In the genomic region with DNA sequence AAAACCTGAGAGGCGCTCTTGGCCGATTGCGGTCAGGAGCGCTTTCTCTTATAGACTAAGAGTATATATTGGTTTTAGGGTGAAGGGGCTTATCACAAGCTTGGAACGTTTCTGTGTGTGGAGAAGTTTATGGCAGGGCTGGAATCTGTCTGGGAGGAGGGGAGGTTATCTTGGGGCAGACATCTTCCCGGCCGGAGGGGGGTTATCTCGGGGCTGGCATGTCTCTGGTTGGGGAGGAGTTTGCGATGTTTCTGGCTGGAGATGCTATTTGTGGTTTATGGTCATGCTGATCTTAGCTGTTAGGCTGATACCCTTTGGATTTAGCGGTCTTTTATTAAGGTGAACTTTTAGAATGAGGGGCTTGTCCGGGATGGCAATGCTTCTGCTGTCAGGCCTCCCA, we compare ENCODE assay signal across 1 cellular context.
TF ChIP-seq lines count a peak whose summit lies in the region.

No MANE protein-coding gene starts in this region.

TF ChIP-seq in SK-N-SH, 30 proteins besides CTCF, POLR2A, EP300 and RAD21:
- TF ChIP-seq, protein P1, sequence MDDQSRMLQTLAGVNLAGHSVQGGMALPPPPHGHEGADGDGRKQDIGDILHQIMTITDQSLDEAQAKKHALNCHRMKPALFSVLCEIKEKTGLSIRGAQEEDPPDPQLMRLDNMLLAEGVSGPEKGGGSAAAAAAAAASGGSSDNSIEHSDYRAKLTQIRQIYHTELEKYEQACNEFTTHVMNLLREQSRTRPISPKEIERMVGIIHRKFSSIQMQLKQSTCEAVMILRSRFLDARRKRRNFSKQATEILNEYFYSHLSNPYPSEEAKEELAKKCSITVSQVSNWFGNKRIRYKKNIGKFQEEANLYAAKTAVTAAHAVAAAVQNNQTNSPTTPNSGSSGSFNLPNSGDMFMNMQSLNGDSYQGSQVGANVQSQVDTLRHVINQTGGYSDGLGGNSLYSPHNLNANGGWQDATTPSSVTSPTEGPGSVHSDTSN (IDR thresholded peaks at IDR 0.05), result no peak
- no peak for TF ChIP-seq RCOR1 (IDR thresholded peaks at IDR 0.05; ENCODE audit: low read length)
- no peak for TF ChIP-seq MXI1 (IDR thresholded peaks at IDR 0.05; ENCODE audit: low read depth, low read length)
- no peak for TF ChIP-seq RFX5 (IDR thresholded peaks at IDR 0.05; ENCODE audit: low read length)
- TF ChIP-seq GABPA (IDR thresholded peaks at IDR 0.05; ENCODE audit: low read depth), result no peak
- TF ChIP-seq, protein P2, sequence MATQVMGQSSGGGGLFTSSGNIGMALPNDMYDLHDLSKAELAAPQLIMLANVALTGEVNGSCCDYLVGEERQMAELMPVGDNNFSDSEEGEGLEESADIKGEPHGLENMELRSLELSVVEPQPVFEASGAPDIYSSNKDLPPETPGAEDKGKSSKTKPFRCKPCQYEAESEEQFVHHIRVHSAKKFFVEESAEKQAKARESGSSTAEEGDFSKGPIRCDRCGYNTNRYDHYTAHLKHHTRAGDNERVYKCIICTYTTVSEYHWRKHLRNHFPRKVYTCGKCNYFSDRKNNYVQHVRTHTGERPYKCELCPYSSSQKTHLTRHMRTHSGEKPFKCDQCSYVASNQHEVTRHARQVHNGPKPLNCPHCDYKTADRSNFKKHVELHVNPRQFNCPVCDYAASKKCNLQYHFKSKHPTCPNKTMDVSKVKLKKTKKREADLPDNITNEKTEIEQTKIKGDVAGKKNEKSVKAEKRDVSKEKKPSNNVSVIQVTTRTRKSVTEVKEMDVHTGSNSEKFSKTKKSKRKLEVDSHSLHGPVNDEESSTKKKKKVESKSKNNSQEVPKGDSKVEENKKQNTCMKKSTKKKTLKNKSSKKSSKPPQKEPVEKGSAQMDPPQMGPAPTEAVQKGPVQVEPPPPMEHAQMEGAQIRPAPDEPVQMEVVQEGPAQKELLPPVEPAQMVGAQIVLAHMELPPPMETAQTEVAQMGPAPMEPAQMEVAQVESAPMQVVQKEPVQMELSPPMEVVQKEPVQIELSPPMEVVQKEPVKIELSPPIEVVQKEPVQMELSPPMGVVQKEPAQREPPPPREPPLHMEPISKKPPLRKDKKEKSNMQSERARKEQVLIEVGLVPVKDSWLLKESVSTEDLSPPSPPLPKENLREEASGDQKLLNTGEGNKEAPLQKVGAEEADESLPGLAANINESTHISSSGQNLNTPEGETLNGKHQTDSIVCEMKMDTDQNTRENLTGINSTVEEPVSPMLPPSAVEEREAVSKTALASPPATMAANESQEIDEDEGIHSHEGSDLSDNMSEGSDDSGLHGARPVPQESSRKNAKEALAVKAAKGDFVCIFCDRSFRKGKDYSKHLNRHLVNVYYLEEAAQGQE (IDR thresholded peaks at IDR 0.05; ENCODE audit: low read depth, low read length), result no peak
- TF ChIP-seq, protein P3, sequence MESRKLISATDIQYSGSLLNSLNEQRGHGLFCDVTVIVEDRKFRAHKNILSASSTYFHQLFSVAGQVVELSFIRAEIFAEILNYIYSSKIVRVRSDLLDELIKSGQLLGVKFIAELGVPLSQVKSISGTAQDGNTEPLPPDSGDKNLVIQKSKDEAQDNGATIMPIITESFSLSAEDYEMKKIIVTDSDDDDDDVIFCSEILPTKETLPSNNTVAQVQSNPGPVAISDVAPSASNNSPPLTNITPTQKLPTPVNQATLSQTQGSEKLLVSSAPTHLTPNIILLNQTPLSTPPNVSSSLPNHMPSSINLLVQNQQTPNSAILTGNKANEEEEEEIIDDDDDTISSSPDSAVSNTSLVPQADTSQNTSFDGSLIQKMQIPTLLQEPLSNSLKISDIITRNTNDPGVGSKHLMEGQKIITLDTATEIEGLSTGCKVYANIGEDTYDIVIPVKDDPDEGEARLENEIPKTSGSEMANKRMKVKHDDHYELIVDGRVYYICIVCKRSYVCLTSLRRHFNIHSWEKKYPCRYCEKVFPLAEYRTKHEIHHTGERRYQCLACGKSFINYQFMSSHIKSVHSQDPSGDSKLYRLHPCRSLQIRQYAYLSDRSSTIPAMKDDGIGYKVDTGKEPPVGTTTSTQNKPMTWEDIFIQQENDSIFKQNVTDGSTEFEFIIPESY (IDR thresholded peaks at IDR 0.05; ENCODE audit: borderline replicate concordance, low read depth), result no peak
- no peak for TF ChIP-seq CHD2 (IDR thresholded peaks at IDR 0.05; ENCODE audit: low read length, partially characterized antibody)
- TF ChIP-seq SMC3 (IDR thresholded peaks at IDR 0.05; ENCODE audit: low read depth, low read length), result no peak
